Comparison of ENCODE assay signal across 8 cellular contexts in the genomic region with DNA sequence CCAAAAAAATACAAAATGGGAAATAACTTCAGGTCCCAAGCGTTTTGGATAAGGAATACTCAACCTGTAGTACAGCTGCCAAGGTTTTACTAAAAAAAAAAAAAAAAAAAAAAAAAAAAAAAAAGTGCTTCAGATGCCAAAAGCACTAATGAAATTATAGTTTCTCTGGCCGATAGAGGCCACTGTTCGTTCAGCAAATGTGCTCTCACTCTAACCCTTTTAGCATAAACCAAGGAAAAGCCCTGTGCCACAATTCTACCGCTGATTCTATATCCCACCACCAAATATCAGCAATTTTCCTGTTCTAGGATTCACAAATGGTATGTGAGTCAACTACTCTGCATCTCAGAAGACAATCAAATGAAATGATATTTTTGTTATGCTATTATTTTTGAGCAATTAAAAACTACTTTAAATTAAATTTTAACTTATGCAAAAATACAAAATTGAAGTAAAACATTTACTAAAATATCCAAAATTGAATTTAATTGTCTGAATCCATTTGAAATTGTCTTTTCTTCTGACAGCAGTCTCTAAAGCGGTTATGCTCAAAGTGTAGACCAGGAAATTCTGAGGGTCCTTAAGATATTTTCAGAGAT.
DNase-seq lines count a peak whose midpoint lies in the region; ATAC-seq and TF ChIP-seq lines count a peak whose summit lies in the region.

No MANE protein-coding gene starts in this region.

- no peak overlapping the region for H3K9ac ChIP-seq in parathyroid adenoma

- no peak overlapping the region for H3K4me3 ChIP-seq in parathyroid adenoma (ENCODE audit: low read depth, low read length)

- TF ChIP-seq CTCF in parathyroid adenoma (IDR thresholded peaks at IDR 0.05): peak; percentile 40

- H3K27ac ChIP-seq in parathyroid adenoma: no peak overlapping the region

- H3K79me2 ChIP-seq in parathyroid adenoma: peaks cover 3% of the 10 kb centered on the region

- no peaks in the 10 kb centered on the region for H3K9me3 ChIP-seq in parathyroid adenoma (ENCODE audit: control insufficient read depth, low read length)

- H3K27me3 ChIP-seq in parathyroid adenoma (ENCODE audit: control insufficient read depth, insufficient read depth, low read length): no peaks in the 10 kb centered on the region

- H3K4me2 ChIP-seq in parathyroid adenoma (ENCODE audit: low read length): no peak overlapping the region

- peak; percentile 25 for DNase-seq in AG08396 (ENCODE audit: low spot score)
- peak; percentile 64 for DNase-seq in GM03348 (ENCODE audit: low spot score)
- peak; percentile 66 for DNase-seq in M059J (ENCODE audit: low read depth)
- DNase-seq in T-helper 1 cell: peak in 3 of 5 donors; percentile 15 to 18 (median 17)
- peak; percentile 49 for DNase-seq in foreskin melanocyte
- no peak for DNase-seq in mesenteric fat pad (ENCODE audit: low spot score)

- H3K36me3 ChIP-seq in parathyroid adenoma (ENCODE audit: control insufficient read depth, insufficient read depth, low read length): no peaks in the 10 kb centered on the region

- no peak overlapping the region for H2AFZ ChIP-seq in parathyroid adenoma

- H3K4me1 ChIP-seq in parathyroid adenoma: no peaks in the 10 kb centered on the region

- no peak for ATAC-seq in GM21423 (IDR thresholded peaks at IDR 0.05; ENCODE audit: unreplicated experiment)
